In the genomic region with DNA sequence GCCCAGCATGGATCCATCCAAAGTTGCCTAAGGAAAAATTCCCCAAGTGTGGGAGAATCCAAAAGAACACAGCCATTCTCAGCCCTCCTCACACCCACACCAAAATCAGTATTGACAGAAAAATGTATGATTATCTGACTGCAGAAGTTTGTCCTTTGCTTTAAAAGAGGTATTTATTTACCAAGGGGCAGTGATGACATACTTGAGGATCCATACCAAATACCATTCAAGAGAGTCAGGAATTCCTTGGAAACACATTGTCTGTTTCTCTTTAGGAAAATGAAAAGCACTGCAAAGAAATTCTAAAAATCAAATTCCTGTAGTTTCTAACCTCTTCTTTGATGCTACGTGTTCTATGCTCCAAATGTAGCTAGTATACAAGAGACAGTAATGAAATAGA, we compare ENCODE assay signal across 15 cellular contexts.
DNase-seq lines count a peak whose midpoint lies in the region; ATAC-seq and TF ChIP-seq lines count a peak whose summit lies in the region.
"Had no signal": no experiment of that assay in that cellular context is flagged by ENCODE, and none has a peak within 500 bp of the region (broad histone marks: within the 10 kb centered on the region; RNA-seq: fewer than 3 reads in every experiment).

No MANE protein-coding gene starts in this region.

- H3K27me3 ChIP-seq in neuronal stem cell (ENCODE audit: control insufficient read depth in 3 of 3, insufficient read depth in 3 of 3, low read depth in 1 of 3, low read length in 3 of 3) (no peaks in the 10 kb centered on the region), heart left ventricle (no peaks in the 10 kb centered on the region)
- H3K27me3 ChIP-seq: colonic mucosa, spleen, upper lobe of left lung had no signal

- no peaks in the 10 kb centered on the region for H3K79me1 ChIP-seq in neuronal stem cell (ENCODE audit: low read depth, low read length)

- H3K14ac ChIP-seq in neuronal stem cell (ENCODE audit: low read length): no peak overlapping the region

- H2BK15ac ChIP-seq in neuronal stem cell (ENCODE audit: low read length): no peak overlapping the region

- TF ChIP-seq CTCF in heart left ventricle (IDR thresholded peaks at IDR 0.05): no peak

- ATAC-seq in HG02938 (IDR thresholded peaks at IDR 0.05; ENCODE audit: unreplicated experiment) (no peak), heart left ventricle (no peak)
- ATAC-seq: mucosa of descending colon had no signal

- no peak overlapping the region for H3K9ac ChIP-seq in neuronal stem cell (ENCODE audit: low read depth, low read length, poor library complexity)

- no peak overlapping the region for H3K4ac ChIP-seq in neuronal stem cell (ENCODE audit: low read length)

- H4K91ac ChIP-seq in neuronal stem cell (ENCODE audit: low read depth, low read length, poor library complexity): no peak overlapping the region

- no peaks in the 10 kb centered on the region for H3K9me3 ChIP-seq in neuronal stem cell (replicated peaks in 1 of 2; ENCODE audit: control insufficient read depth in 2 of 2, insufficient read depth in 1 of 2, low read depth in 1 of 2, low read length in 2 of 2)
- H3K9me3 ChIP-seq in heart left ventricle: peaks cover 0 to 4% (median 0%) of the 10 kb centered on the region in 12 donors
- H3K9me3 ChIP-seq: colonic mucosa, HAP-1, mucosa of descending colon, upper lobe of left lung had no signal

- H4K8ac ChIP-seq in neuronal stem cell (ENCODE audit: low read depth, low read length): no peak overlapping the region

- no peak for TF ChIP-seq POLR2A in heart left ventricle (IDR thresholded peaks at IDR 0.05)

- no peak overlapping the region for H3K4me3 ChIP-seq in neuronal stem cell (ENCODE audit: low read length in 2 of 2)
- peak overlapping the region in 1 of 12 donors; percentile 32 for H3K4me3 ChIP-seq in heart left ventricle
- H3K4me3 ChIP-seq: colonic mucosa, HAP-1, mucosa of descending colon, spleen had no signal

- intact Hi-C loops in heart left ventricle (cut with DNase I): no loop called here

- H3K27ac ChIP-seq in neuronal stem cell (replicated peaks; ENCODE audit: low read length): no peak overlapping the region
- H3K27ac ChIP-seq in heart left ventricle: no peak overlapping the region
- H3K27ac ChIP-seq: colonic mucosa, spleen, upper lobe of left lung had no signal

- no peak overlapping the region for H3K23ac ChIP-seq in neuronal stem cell (ENCODE audit: low read depth, low read length, poor library complexity)

- no CpG with 5 or more reads among the region's 1 CpG for WGBS in neuronal stem cell (ENCODE audit: extremely low coverage in 2 of 2, insufficient read length in 2 of 2, insufficient replicate concordance in 1 of 2), 2 donors
- WGBS in heart left ventricle, 4 donors: 56 to 72% (median 68%) methylated on average over 1 of the region's 1 CpG

- H2BK5ac ChIP-seq in neuronal stem cell (ENCODE audit: low read length): no peak overlapping the region

- H2BK120ac ChIP-seq in neuronal stem cell (ENCODE audit: low read depth, low read length): no peak overlapping the region

- H3K36me3 ChIP-seq in neuronal stem cell (replicated peaks in 1 of 2; ENCODE audit: control insufficient read depth in 2 of 2, insufficient read depth in 2 of 2, low read length in 2 of 2): no peaks in the 10 kb centered on the region
- H3K36me3 ChIP-seq in heart left ventricle: no peaks in the 10 kb centered on the region
- H3K36me3 ChIP-seq: colonic mucosa, HAP-1, spleen, upper lobe of left lung had no signal

- H2AFZ ChIP-seq in neuronal stem cell (ENCODE audit: low read length): peak overlapping the region; percentile 75

- H3K18ac ChIP-seq in neuronal stem cell (ENCODE audit: low read length): no peak overlapping the region

- H3K4me2 ChIP-seq in neuronal stem cell (ENCODE audit: insufficient read depth, low read length, poor library complexity, severe bottlenecking): no peak overlapping the region

- no peak overlapping the region for H2AK5ac ChIP-seq in neuronal stem cell (ENCODE audit: low read depth, low read length)

- H2BK12ac ChIP-seq in neuronal stem cell (ENCODE audit: low read length): no peak overlapping the region

- H3K4me1 ChIP-seq in neuronal stem cell (ENCODE audit: control insufficient read depth in 2 of 2, insufficient read depth in 1 of 2, low read depth in 1 of 2, low read length in 2 of 2): peaks cover 0 to 20% of the 10 kb centered on the region in 2 donors
- H3K4me1 ChIP-seq in heart left ventricle: no peaks in the 10 kb centered on the region
- H3K4me1 ChIP-seq: colonic mucosa, spleen, upper lobe of left lung had no signal

- DNase-seq in DMS114 treated with DMSO at 0.1 percent for 48 hours (lab: John Stamatoyannopoulos, UW; ENCODE audit: unreplicated experiment) (peak; percentile 8), NCI-H460 (ENCODE audit: extremely low read depth, low read depth) (peak; percentile 38), fibroblast of gingiva (ENCODE audit: low read depth) (peak; percentile 63), neuronal stem cell (ENCODE audit: low spot score) (no peak), hepatic stellate cell (ENCODE audit: low spot score) (no peak), heart left ventricle (no peak)
- DNase-seq in activated CD8-positive, alpha-beta memory T cell treated with anti-CD3 and anti-CD28 coated beads for 24 hours: no peak
- DNase-seq: activated gamma-delta T cell treated with Interleukin-2 at 50 U/mL for 16 hours, colonic mucosa, mucosa of descending colon, NCI-H526, spleen, upper lobe of left lung had no signal

Comparison
In these comparisons a context has a peak if more than half of its experiments do, and no peak if none do; other contexts are left out.
1. DNase-seq: peak in DMS114 treated with DMSO at 0.1 percent for 48 hours (single experiment), NCI-H460 (single experiment) and fibroblast of gingiva (single experiment); none in neuronal stem cell (single experiment), hepatic stellate cell (single experiment), activated CD8-positive, alpha-beta memory T cell treated with anti-CD3 and anti-CD28 coated beads for 24 hours (single experiment) and heart left ventricle (0 of 5).